Comparison of ENCODE assay signal across 26 cellular contexts in genomic region chr17:5203178-5203907, GRCh38. TPM values are rescaled to one million over a fixed set of nuclear protein-coding genes. Genes with fewer than 3 reads are reported as not detected.
DNase-seq lines count a peak whose midpoint lies in the region; ATAC-seq and TF ChIP-seq lines count a peak whose summit lies in the region.
"Had no signal": no experiment of that assay in that cellular context is flagged by ENCODE, and none has a peak within 500 bp of the region (broad histone marks: within the 10 kb centered on the region; RNA-seq: fewer than 3 reads in every experiment).

No MANE protein-coding gene starts in this region.

- H3K79me2 ChIP-seq in SK-N-SH (ENCODE audit: insufficient read depth) = no peaks in the 10 kb centered on the region

- WGBS in SK-N-SH (ENCODE audit: low lambda C conversion rate) = 93% methylated on average over 12 of the region's 14 CpGs

- H2AFZ ChIP-seq in SK-N-SH (ENCODE audit: low read depth) = no peak overlapping the region

- H3K4me3 ChIP-seq in SK-N-SH (ENCODE audit: low read depth in 2 of 2, low read length in 1 of 2) = no peak overlapping the region
- H3K4me3 ChIP-seq in H7 (ENCODE audit: insufficient read depth, low read depth, low read length) = no peak overlapping the region
- H3K4me3 ChIP-seq: body of pancreas, SJCRH30, tibial artery had no signal

- H3K27me3 Mint-ChIP-seq in activated naive CD8-positive, alpha-beta T cell treated with anti-CD3 and anti-CD28 coated beads, Interleukin-2, amount 50 U/mL, for 24 hours = no peaks in the 10 kb centered on the region
- H3K27me3 Mint-ChIP-seq: activated CD4-positive, alpha-beta T cell treated with anti-CD3 and anti-CD28 coated beads, Interleukin-2, amount 10 ng/mL, durations not matched to agents 24 days and 14 days had no signal

- no peak overlapping the region for H3K27ac Mint-ChIP-seq in activated naive CD8-positive, alpha-beta T cell treated with anti-CD3 and anti-CD28 coated beads, Interleukin-2, amount 50 U/mL, for 24 hours
- H3K27ac Mint-ChIP-seq: activated CD4-positive, alpha-beta T cell treated with anti-CD3 and anti-CD28 coated beads, Interleukin-2, amount 10 ng/mL, durations not matched to agents 24 days and 14 days had no signal

- ATAC-seq in SK-N-SH treated with all-trans-retinoic acid at 6 μM for 48 hours = no peak; the same call in 2 of the 3 replicates
- no peak for ATAC-seq in activated naive CD8-positive, alpha-beta T cell treated with anti-CD3 and anti-CD28 coated beads, Interleukin-2, amount 50 U/mL, for 24 hours
- ATAC-seq: body of pancreas; stimulated activated naive CD8-positive, alpha-beta T cell treated with anti-CD3 and anti-CD28 coated beads, Interleukin-15, Interleukin-2, amounts not matched to agents 100 U/mL and 50 U/mL, for 24 hours had no signal

- peaks cover 3% of the 10 kb centered on the region for H3K36me3 Mint-ChIP-seq in activated naive CD8-positive, alpha-beta T cell treated with anti-CD3 and anti-CD28 coated beads, Interleukin-2, amount 50 U/mL, for 24 hours (ENCODE audit: low read depth)

- no peak overlapping the region for H3K4me2 ChIP-seq in SK-N-SH

- no peak overlapping the region for H3K9ac ChIP-seq in SK-N-SH

- no peak for TF ChIP-seq EP300 in SK-N-SH (IDR thresholded peaks at IDR 0.05; ENCODE audit: borderline replicate concordance in 1 of 2, low read depth in 1 of 2, low read length in 1 of 2)

- H3K4me3 Mint-ChIP-seq in activated naive CD8-positive, alpha-beta T cell treated with anti-CD3 and anti-CD28 coated beads, Interleukin-2, amount 50 U/mL, for 24 hours = no peak overlapping the region
- H3K4me3 Mint-ChIP-seq: activated CD4-positive, alpha-beta T cell treated with anti-CD3 and anti-CD28 coated beads, Interleukin-2, amount 10 ng/mL, durations not matched to agents 24 days and 14 days had no signal

- H3K36me3 ChIP-seq in SK-N-SH (replicated peaks in 1 of 2; ENCODE audit: control insufficient read depth in 1 of 2, insufficient read depth in 2 of 2, low read length in 1 of 2) (no peaks in the 10 kb centered on the region), H7 (replicated peaks; ENCODE audit: control insufficient read depth, insufficient read depth, low read length) (no peaks in the 10 kb centered on the region)
- H3K36me3 ChIP-seq: neutrophil, SJCRH30 had no signal

- TF ChIP-seq RAD21 in SK-N-SH (IDR thresholded peaks at IDR 0.05; ENCODE audit: low read length) = no peak

- no peak for TF ChIP-seq CTCF in SK-N-SH (IDR thresholded peaks at IDR 0.05)

- H3K4me1 Mint-ChIP-seq in activated naive CD8-positive, alpha-beta T cell treated with anti-CD3 and anti-CD28 coated beads, Interleukin-2, amount 50 U/mL, for 24 hours = peaks cover 10% of the 10 kb centered on the region
- H3K4me1 Mint-ChIP-seq: activated CD4-positive, alpha-beta T cell treated with anti-CD3 and anti-CD28 coated beads, Interleukin-2, amount 10 ng/mL, durations not matched to agents 24 days and 14 days had no signal

- H4K20me1 ChIP-seq in SK-N-SH (ENCODE audit: insufficient read depth) = no peaks in the 10 kb centered on the region

- CTCF ChIA-PET in SK-N-SH (lab: Yijun Ruan, JAX) = no interaction called here

- no peaks in the 10 kb centered on the region for H3K4me1 ChIP-seq in SK-N-SH (ENCODE audit: control insufficient read depth in 1 of 2, insufficient read depth in 2 of 2, low read depth in 1 of 2, low read length in 1 of 2)
- H3K4me1 ChIP-seq: body of pancreas, SJCRH30, tibial artery had no signal

- DNase-seq in SK-N-SH (no peak), T1000 (lab: John Stamatoyannopoulos, UW) (peak; percentile 42), fibroblast of peridontal ligament (ENCODE audit: extremely low read depth) (peak; percentile 28), H7 (no peak)
- DNase-seq in stimulated activated naive CD4-positive, alpha-beta T cell (lab: John Stamatoyannopoulos, UW) = no peak
- no peak for DNase-seq in activated CD4-positive, CD25-positive, alpha-beta regulatory T cell (lab: John Stamatoyannopoulos, UW)
- no peak for DNase-seq in activated naive CD8-positive, alpha-beta T cell treated with anti-CD3 and anti-CD28 coated beads, Interleukin-2, amount 50 U/mL, for 24 hours
- DNase-seq: activated CD4-positive, alpha-beta T cell treated with anti-CD3 and anti-CD28 coated beads, Interleukin-2, amount 10 ng/mL, durations not matched to agents 24 days and 14 days; body of pancreas; effector CD8-positive, alpha-beta T cell; erythroblast; GDM1; kidney glomerular epithelial cell; NCI-H1092 treated with DMSO at 0.1 percent for 48 hours; NCI-H2029; SJCRH30; stimulated activated CD4-positive, alpha-beta T cell treated with anti-CD3 and anti-CD28 coated beads, Interleukin-4, amount 100 ng/mL, for 1 hour; stimulated activated naive CD8-positive, alpha-beta T cell treated with anti-CD3 and anti-CD28 coated beads, Interleukin-15, Interleukin-2, amounts not matched to agents 100 U/mL and 50 U/mL, for 24 hours had no signal

- H3K9me2 ChIP-seq in SK-N-SH = no peaks in the 10 kb centered on the region

- no peak overlapping the region for H3K27ac ChIP-seq in SK-N-SH (ENCODE audit: low read depth in 2 of 2, low read length in 1 of 2)
- H3K27ac ChIP-seq: 22Rv1, body of pancreas, C4-2B, neutrophil, SJCRH30, tibial artery had no signal

- no peaks in the 10 kb centered on the region for H3K9me3 Mint-ChIP-seq in activated naive CD8-positive, alpha-beta T cell treated with anti-CD3 and anti-CD28 coated beads, Interleukin-2, amount 50 U/mL, for 24 hours

- POLR2A ChIA-PET in SK-N-SH (lab: Yijun Ruan, JAX) = no interaction called here

- H3K27me3 ChIP-seq in SK-N-SH (ENCODE audit: insufficient read depth) = no peaks in the 10 kb centered on the region
- H3K27me3 ChIP-seq in H7 (ENCODE audit: control insufficient read depth, insufficient read depth, low read length) = no peaks in the 10 kb centered on the region
- H3K27me3 ChIP-seq: body of pancreas, neutrophil, SJCRH30, tibial artery had no signal

- no peaks in the 10 kb centered on the region for H3K9me3 ChIP-seq in SK-N-SH
- H3K9me3 ChIP-seq: body of pancreas, neutrophil, SJCRH30, tibial artery had no signal

- H3F3A ChIP-seq in SK-N-SH (replicated peaks; ENCODE audit: insufficient read depth) = no peaks in the 10 kb centered on the region

TF ChIP-seq in SK-N-SH, 30 proteins besides CTCF, POLR2A, EP300 and RAD21:
- TF ChIP-seq MEF2A (IDR thresholded peaks at IDR 0.05; ENCODE audit: borderline replicate concordance, low read depth) (no peak), SIN3A (IDR thresholded peaks at IDR 0.05; ENCODE audit: borderline replicate concordance, low read depth, low read length) (no peak), TEAD4 (IDR thresholded peaks at IDR 0.05; ENCODE audit: borderline replicate concordance, insufficient read depth) (no peak), GATA2 (CRISPR knock-in tag; IDR thresholded peaks at IDR 0.05) (no peak), FOSL2 (IDR thresholded peaks at IDR 0.05; ENCODE audit: borderline replicate concordance, low read depth) (peak; percentile 36; the same call in 1 of the 2 replicates), ELF1 (IDR thresholded peaks at IDR 0.05) (no peak), FOXJ3 (CRISPR knock-in tag; IDR thresholded peaks at IDR 0.05) (no peak), RFX5 (IDR thresholded peaks at IDR 0.05; ENCODE audit: low read length) (no peak)

TF ChIP-seq in SK-N-SH treated with all-trans-retinoic acid at 6 μM for 48 hours, 23 proteins besides CTCF, POLR2A, EP300 and RAD21 (continues in another document):
- TF ChIP-seq ZNF565 (CRISPR knock-in tag; conservative IDR thresholded peaks at IDR 0.05; ENCODE audit: low read depth) (no peak), POU6F1 (CRISPR knock-in tag; IDR thresholded peaks at IDR 0.05; ENCODE audit: borderline replicate concordance, low read depth) (no peak), ARNTL (CRISPR knock-in tag; IDR thresholded peaks at IDR 0.05; ENCODE audit: borderline replicate concordance, low read depth) (no peak), RARB (CRISPR knock-in tag; IDR thresholded peaks at IDR 0.05) (no peak), ISL1 (CRISPR knock-in tag; IDR thresholded peaks at IDR 0.05) (no peak), CREB5 (CRISPR knock-in tag; IDR thresholded peaks at IDR 0.05; ENCODE audit: low read depth) (no peak)

RNA-seq across cellular contexts. Expression of gene ZNF594, which starts 11.7 kb away (rescaled TPM):
- polyA plus RNA-seq in SK-N-SH (2012; rRNA removed) = 2.8 and 4.8 TPM in 2 replicates
- 2.5 and 2.6 TPM in 2 replicates for polyA plus RNA-seq in SK-N-SH (2012; cell fraction: cytosol; rRNA removed)
- polyA plus RNA-seq in SK-N-SH (2012; cell fraction: nucleus; rRNA removed) = 12.7 and 14.6 TPM in 2 replicates
- total RNA-seq in H7 (2014; rRNA removed; shearing (Covaris generic)) = 0.73 and 1.6 TPM in 2 replicates

RNA-seq across cellular contexts. Expression of gene SCIMP, which starts 31.3 kb away (rescaled TPM):
- not detected in 2 replicates for polyA plus RNA-seq in SK-N-SH (2012; rRNA removed)
- polyA plus RNA-seq in SK-N-SH (2012; cell fraction: cytosol; rRNA removed) = not detected in 2 replicates
- not detected in 2 replicates for polyA plus RNA-seq in SK-N-SH (2012; cell fraction: nucleus; rRNA removed)
- total RNA-seq in H7 (2014; rRNA removed; shearing (Covaris generic)) = not detected in 2 replicates
- total RNA-seq: activated CD4-positive, alpha-beta T cell treated with anti-CD3 and anti-CD28 coated beads, Interleukin-2, amount 10 ng/mL, durations not matched to agents 24 days and 14 days; mammary epithelial cell; pulmonary artery endothelial cell; SJCRH30; T-helper 1 cell treated with Interleukin-12 subunit alpha and Interleukin-12 subunit beta and Interleukin-4 antibody, amounts not matched to agents 30 ng/mL and 1 ng/mL, for 36 hours had no signal
- polyA plus RNA-seq: mammary epithelial cell had no signal

Comparison
In these comparisons a context has a peak if more than half of its experiments do, and no peak if none do; other contexts are left out.
1. DNase-seq: peak in T1000 (single experiment) and fibroblast of peridontal ligament (single experiment); none in SK-N-SH (single experiment), stimulated activated naive CD4-positive, alpha-beta T cell (0 of 6), activated CD4-positive, CD25-positive, alpha-beta regulatory T cell (0 of 4), H7 (single experiment) and activated naive CD8-positive, alpha-beta T cell treated with anti-CD3 and anti-CD28 coated beads, Interleukin-2, amount 50 U/mL, for 24 hours (single experiment).